8 cellular contexts compared by ENCODE assay signal in the genomic region with DNA sequence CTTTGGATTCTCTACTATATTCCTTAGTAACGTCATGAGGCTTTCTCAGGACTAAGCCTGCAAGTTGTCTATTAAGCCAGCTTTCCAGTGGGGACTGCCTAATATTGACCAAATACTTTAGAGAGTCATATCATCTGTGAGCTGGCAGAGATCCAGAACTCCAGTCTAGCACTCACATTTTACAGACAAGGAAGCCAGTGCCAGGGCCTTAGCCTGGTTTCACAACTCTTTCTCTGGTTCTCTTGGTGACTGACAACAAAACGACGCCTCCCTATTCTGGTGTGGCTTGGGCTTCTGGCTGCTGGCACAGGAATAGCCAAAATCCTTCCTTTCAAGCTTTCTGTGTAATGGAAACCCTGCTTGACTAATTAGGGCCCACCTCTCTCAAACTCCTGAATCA.
DNase-seq lines count a peak whose midpoint lies in the region; ATAC-seq and TF ChIP-seq lines count a peak whose summit lies in the region.

No MANE protein-coding gene starts in this region.

- DNase-seq in H4 (ENCODE audit: low spot score) (peak; percentile 45), NOMO-1 treated with dmso at 0.1 percent for 144 hours (lab: John Stamatoyannopoulos, UW; ENCODE audit: unreplicated experiment) (peak; percentile 58), fibroblast of pulmonary artery (ENCODE audit: low read depth) (peak; percentile 95), retinal pigment epithelial cell (ENCODE audit: low read depth) (peak; percentile 91), T1000 (lab: John Stamatoyannopoulos, UW) (no peak), ecto neural progenitor cell (ENCODE audit: low spot score) (no peak), D341Med (ENCODE audit: low spot score) (no peak)

- no peak overlapping the region for H3K4me3 ChIP-seq in fibroblast of pulmonary artery (replicated peaks; ENCODE audit: low read depth, low read length)
- no peak overlapping the region for H3K4me3 ChIP-seq in retinal pigment epithelial cell (ENCODE audit: low read length)

- ATAC-seq in GM19324 (IDR thresholded peaks at IDR 0.05; ENCODE audit: low FRiP score, unreplicated experiment): no peak

- TF ChIP-seq CTCF in fibroblast of pulmonary artery (IDR thresholded peaks at IDR 0.05; ENCODE audit: low read length, missing control alignments) (no peak), retinal pigment epithelial cell (conservative IDR thresholded peaks at IDR 0.05; ENCODE audit: low read depth, low read length) (no peak)

Comparison
In these comparisons a context has a peak if more than half of its experiments do, and no peak if none do; other contexts are left out.
1. DNase-seq: peak in H4 (single experiment), NOMO-1 treated with dmso at 0.1 percent for 144 hours (single experiment), fibroblast of pulmonary artery (single experiment) and retinal pigment epithelial cell (single experiment); none in T1000 (single experiment), ecto neural progenitor cell (single experiment) and D341Med (single experiment).